In the genomic region with DNA sequence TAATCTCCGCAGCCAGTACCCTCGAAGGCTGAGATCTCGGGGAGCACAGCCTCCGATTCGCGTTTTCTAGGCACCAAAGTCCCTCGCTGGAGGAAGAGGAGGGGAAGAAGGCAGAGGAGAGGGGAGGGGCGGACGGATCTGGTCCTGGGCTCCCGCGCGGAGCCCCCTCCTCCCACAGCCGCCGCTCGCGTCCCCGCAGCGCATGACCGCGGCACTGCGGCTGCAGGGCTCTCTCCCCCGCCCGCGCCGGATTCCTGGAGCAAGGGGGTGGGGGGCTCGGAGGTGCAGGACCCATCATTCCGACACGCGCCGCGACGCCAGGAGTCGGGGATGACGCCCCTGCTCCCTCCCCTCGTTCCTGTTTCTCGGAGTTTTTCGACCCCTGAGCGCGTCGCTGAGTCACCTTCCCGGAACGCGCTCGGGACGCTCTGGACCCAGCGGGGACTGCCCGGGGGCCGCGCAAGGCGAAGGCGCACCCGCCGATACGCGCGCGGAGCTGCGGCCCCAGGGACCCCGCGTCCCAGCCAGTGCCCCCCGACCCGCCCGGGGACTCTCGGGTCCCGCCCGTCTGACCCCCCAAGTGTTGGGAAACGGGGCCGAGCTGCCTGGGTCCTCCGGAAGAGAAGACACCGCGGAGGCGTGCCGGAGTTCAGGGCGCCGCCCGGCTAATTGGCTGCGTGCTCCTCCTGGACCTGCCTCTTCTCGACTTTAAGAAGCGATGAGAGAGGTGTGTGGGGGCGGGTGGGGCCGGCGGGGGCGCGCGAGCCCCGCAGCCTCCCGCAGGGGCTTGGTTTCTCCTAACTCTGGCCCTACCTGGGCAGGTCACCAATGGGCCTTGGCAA, we compare ENCODE assay signal across 8 cellular contexts. TPM values are rescaled to one million over a fixed set of nuclear protein-coding genes. Genes with fewer than 3 reads are reported as not detected.
DNase-seq lines count a peak whose midpoint lies in the region; ATAC-seq and TF ChIP-seq lines count a peak whose summit lies in the region.

No MANE protein-coding gene starts in this region.

- peak overlapping the region; percentile 57 for H3K4me3 ChIP-seq in AG09309 (ENCODE audit: control insufficient read depth, low read depth, low read length)
- peak overlapping the region; percentile 51 to 77 (median 69) for H3K4me3 ChIP-seq in skin epidermis

- no peak for DNase-seq in AG09309 (ENCODE audit: low read depth)
- DNase-seq in RPMI7951 (ENCODE audit: low read depth): peak; percentile 63
- DNase-seq in activated naive CD8-positive, alpha-beta T cell treated with anti-CD3 and anti-CD28 coated beads, Interleukin-2, amount 50 U/mL, for 24 hours: peak; percentile 68
- peak; percentile 86 for DNase-seq in hepatic stellate cell (ENCODE audit: low spot score)

- peak; percentile 24 for ATAC-seq in GM21515 (IDR thresholded peaks at IDR 0.05; ENCODE audit: unreplicated experiment)
- ATAC-seq in activated naive CD8-positive, alpha-beta T cell treated with anti-CD3 and anti-CD28 coated beads, Interleukin-2, amount 50 U/mL, for 24 hours: peak; percentile 52
- no peak for ATAC-seq in HG03469 (IDR thresholded peaks at IDR 0.05; ENCODE audit: unreplicated experiment)
- no peak for ATAC-seq in HG03378 (IDR thresholded peaks at IDR 0.05; ENCODE audit: unreplicated experiment)

- TF ChIP-seq CTCF in AG09309 (IDR thresholded peaks at IDR 0.05; ENCODE audit: control insufficient read depth, insufficient read depth, low read depth, low read length, missing control alignments): no peak

- H3K36me3 Mint-ChIP-seq in activated naive CD8-positive, alpha-beta T cell treated with anti-CD3 and anti-CD28 coated beads, Interleukin-2, amount 50 U/mL, for 24 hours (ENCODE audit: low read depth): peaks cover 2% of the 10 kb centered on the region

- H3K27me3 Mint-ChIP-seq in activated naive CD8-positive, alpha-beta T cell treated with anti-CD3 and anti-CD28 coated beads, Interleukin-2, amount 50 U/mL, for 24 hours: peaks cover 2% of the 10 kb centered on the region

- H3K4me3 Mint-ChIP-seq in activated naive CD8-positive, alpha-beta T cell treated with anti-CD3 and anti-CD28 coated beads, Interleukin-2, amount 50 U/mL, for 24 hours: peak overlapping the region; percentile 85

- H3K27ac Mint-ChIP-seq in activated naive CD8-positive, alpha-beta T cell treated with anti-CD3 and anti-CD28 coated beads, Interleukin-2, amount 50 U/mL, for 24 hours: peak overlapping the region; percentile 85

- no peaks in the 10 kb centered on the region for H3K9me3 Mint-ChIP-seq in activated naive CD8-positive, alpha-beta T cell treated with anti-CD3 and anti-CD28 coated beads, Interleukin-2, amount 50 U/mL, for 24 hours

- H3K4me1 Mint-ChIP-seq in activated naive CD8-positive, alpha-beta T cell treated with anti-CD3 and anti-CD28 coated beads, Interleukin-2, amount 50 U/mL, for 24 hours: peaks cover 15% of the 10 kb centered on the region

- peak overlapping the region; percentile 37 to 96 (median 85) for H3K27ac ChIP-seq in skin epidermis

RNA-seq across cellular contexts. Expression of a gene that starts 1.4 kb away (rescaled TPM):
- 34.6 and 37.6 TPM in 2 replicates for total RNA-seq in RPMI7951 (2014; rRNA removed; shearing (Covaris generic))

RNA-seq across cellular contexts. Expression of a gene that starts 29.3 kb away (rescaled TPM):
- total RNA-seq in RPMI7951 (2014; rRNA removed; shearing (Covaris generic)): 54.8 and 55.7 TPM in 2 replicates

Comparison
In these comparisons a context has a peak if more than half of its experiments do, and no peak if none do; other contexts are left out.
1. ATAC-seq: peak in GM21515 (single experiment) and activated naive CD8-positive, alpha-beta T cell treated with anti-CD3 and anti-CD28 coated beads, Interleukin-2, amount 50 U/mL, for 24 hours (single experiment); none in HG03469 (single experiment) and HG03378 (single experiment).